17 cellular contexts compared by ENCODE assay signal in genomic region chr20:50543326-50543725, GRCh38. TPM values are rescaled to one million over a fixed set of nuclear protein-coding genes. Genes with fewer than 3 reads are reported as not detected.
A peak's percentile ranks its signal among the peaks of the same experiment; 100 is the strongest.
DNase-seq lines count a peak whose midpoint lies in the region; ATAC-seq and TF ChIP-seq lines count a peak whose summit lies in the region.
"Had no signal": no experiment of that assay in that cellular context is flagged by ENCODE, and none has a peak within 500 bp of the region (broad histone marks: within the 10 kb centered on the region; RNA-seq: fewer than 3 reads in every experiment).

No MANE protein-coding gene starts in this region.

- in situ Hi-C loops in mammary epithelial cell (cut with MboI; ENCODE audit: low sequenced_read_pairs in 2 of 2), result no loop called here

- H3K27me3 Mint-ChIP-seq in MCF 10A (ENCODE audit: insufficient read depth, unreplicated experiment), result no peaks in the 10 kb centered on the region

- WGBS in mammary epithelial cell (ENCODE audit: low coverage, missing lambda C conversion rate), result 97% methylated on average over 5 of the region's 5 CpGs

- H2AFZ ChIP-seq in mammary epithelial cell (ENCODE audit: low read depth, low read length), result no peak overlapping the region
- no peak overlapping the region for H2AFZ ChIP-seq in fibroblast of lung (ENCODE audit: low read length)

- intact Hi-C loops in mammary epithelial cell (cut with micrococcal nuclease), result no loop called here
- intact Hi-C loops in MCF 10A (cut with micrococcal nuclease), result no loop called here
- intact Hi-C loops in upper lobe of right lung (cut with DNase I), result no loop called here
- intact Hi-C loops in sciatic nerve (cut with DNase I), result no loop called here

- H3K27me3 ChIP-seq in mammary epithelial cell (ENCODE audit: insufficient read depth, low read length), result no peaks in the 10 kb centered on the region
- no peaks in the 10 kb centered on the region for H3K27me3 ChIP-seq in SJSA1 (replicated peaks)
- H3K27me3 ChIP-seq in fibroblast of lung (ENCODE audit: control insufficient read depth, insufficient read depth, low read length), result no peaks in the 10 kb centered on the region
- H3K27me3 ChIP-seq in upper lobe of right lung, result no peaks in the 10 kb centered on the region

- H3K79me2 ChIP-seq in mammary epithelial cell (ENCODE audit: insufficient read depth, low read length) (peaks cover 95% of the 10 kb centered on the region), fibroblast of lung (ENCODE audit: control insufficient read depth, insufficient read depth, low read length) (peaks cover 76% of the 10 kb centered on the region)

- no peak for DNase-seq in mammary epithelial cell
- DNase-seq in MCF 10A (ENCODE audit: unreplicated experiment), result no peak
- DNase-seq in SJSA1 (ENCODE audit: low read depth in 1 of 2, low spot score in 2 of 2), result no peak
- DNase-seq in fibroblast of lung (ENCODE audit: low read depth in 2 of 2), result no peak
- DNase-seq in upper lobe of right lung, result no peak
- no peak for DNase-seq in C1 segment of cervical spinal cord (lab: John Stamatoyannopoulos, UW)
- no peak for DNase-seq in GM10266 (ENCODE audit: extremely low spot score)
- DNase-seq in sciatic nerve (ENCODE audit: low spot score), result no peak
- DNase-seq: activated CD4-positive, alpha-beta T cell treated with anti-CD3 and anti-CD28 coated beads for 4 hours; Calu3; NCI-H1694; NCI-H226; SIG-M5; T-helper 9 cell had no signal

- no peak overlapping the region for H3K4me3 ChIP-seq in mammary epithelial cell (replicated peaks in 1 of 3; ENCODE audit: insufficient read depth in 1 of 3, low read depth in 2 of 3, low read length in 3 of 3)
- H3K4me3 ChIP-seq in SJSA1, result no peak overlapping the region
- no peak overlapping the region for H3K4me3 ChIP-seq in fibroblast of lung (replicated peaks in 1 of 4; ENCODE audit: control extremely low read depth in 1 of 4, insufficient read depth in 1 of 4, low read depth in 3 of 4, low read length in 4 of 4)
- H3K4me3 ChIP-seq in upper lobe of right lung, result no peak overlapping the region
- H3K4me3 ChIP-seq: coronary artery, HAP-1 had no signal

- POLR2A ChIA-PET in MCF 10A (lab: Yijun Ruan, JAX), result interaction anchor here (0.6 to 13.2 kb wide), 8 partner anchors 9 to 349 kb away, joined by 3 to 109 read pairs (median 3); partner anchors contain the start of gene PTPN1

- H3K9ac ChIP-seq in mammary epithelial cell (ENCODE audit: insufficient read depth, low read length) (no peak overlapping the region), fibroblast of lung (ENCODE audit: insufficient read depth, low read length) (no peak overlapping the region)

- H3K4me1 ChIP-seq in mammary epithelial cell (ENCODE audit: insufficient read depth, low read length), result peaks cover 20% of the 10 kb centered on the region
- peaks cover 81% of the 10 kb centered on the region for H3K4me1 ChIP-seq in SJSA1 (replicated peaks)
- peaks cover 28% of the 10 kb centered on the region for H3K4me1 ChIP-seq in fibroblast of lung (ENCODE audit: control insufficient read depth, extremely low read depth, insufficient read depth, low read length)
- H3K4me1 ChIP-seq in upper lobe of right lung, result peaks cover 77% of the 10 kb centered on the region
- H3K4me1 ChIP-seq: HAP-1 had no signal

- H3K9me3 ChIP-seq in mammary epithelial cell (replicated peaks; ENCODE audit: insufficient read depth, low read length) (no peaks in the 10 kb centered on the region), SJSA1 (replicated peaks) (no peaks in the 10 kb centered on the region), fibroblast of lung (ENCODE audit: control insufficient read depth, insufficient read depth, low read depth, low read length) (no peaks in the 10 kb centered on the region), upper lobe of right lung (no peaks in the 10 kb centered on the region)
- H3K9me3 ChIP-seq: HAP-1 had no signal

- H4K20me1 ChIP-seq in mammary epithelial cell (ENCODE audit: insufficient read depth, low read length) (no peaks in the 10 kb centered on the region), fibroblast of lung (ENCODE audit: control insufficient read depth, extremely low read depth, insufficient read depth, low read length) (no peaks in the 10 kb centered on the region)

- CTCF ChIA-PET in mammary epithelial cell (lab: Charles Lee; ENCODE audit: low non-redundant PET), result no interaction called here
- CTCF ChIA-PET in MCF 10A (lab: Yijun Ruan, JAX), result interaction anchor here (1.6 kb wide), 1 partner anchor 15 kb away, joined by 4 read pairs; no protein-coding TSS in a partner anchor

- TF ChIP-seq CTCF in mammary epithelial cell (conservative IDR thresholded peaks at IDR 0.05 in 1 of 2, IDR thresholded peaks at IDR 0.05 in 1 of 2; ENCODE audit: extremely low read depth in 1 of 2, insufficient read depth in 1 of 2, low read depth in 1 of 2, low read length in 2 of 2) (no peak), MCF 10A (IDR thresholded peaks at IDR 0.05; ENCODE audit: unreplicated experiment) (no peak), fibroblast of lung (conservative IDR thresholded peaks at IDR 0.05 in 1 of 2, IDR thresholded peaks at IDR 0.05 in 1 of 2; ENCODE audit: low read depth in 1 of 2, low read length in 2 of 2) (no peak), upper lobe of right lung (IDR thresholded peaks at IDR 0.05) (no peak), GM10266 (IDR thresholded peaks at IDR 0.05; ENCODE audit: control insufficient read depth, insufficient read depth, low read depth, missing control alignments) (no peak)

- ATAC-seq in upper lobe of right lung (no peak), sciatic nerve (no peak)

- H3K27ac Mint-ChIP-seq in MCF 10A (ENCODE audit: low read depth, unreplicated experiment), result no peak overlapping the region

- no peaks in the 10 kb centered on the region for H3K9me3 Mint-ChIP-seq in MCF 10A (ENCODE audit: unreplicated experiment)
- H3K9me3 Mint-ChIP-seq: nephron had no signal

- H3K4me2 ChIP-seq in mammary epithelial cell (ENCODE audit: insufficient read depth, low read depth, low read length) (no peak overlapping the region), fibroblast of lung (ENCODE audit: extremely low read depth, insufficient read depth, low read length) (peak overlapping the region; percentile 15)

- BruUV-seq in mammary epithelial cell (replicated peaks; lab: Mats Ljungman, UMichigan) (TSS peak; percentile 6), MCF 10A (replicated peaks; lab: Mats Ljungman, UMichigan) (no TSS peak)

- peaks cover 40% of the 10 kb centered on the region for H3K4me1 Mint-ChIP-seq in MCF 10A (ENCODE audit: insufficient read depth, unreplicated experiment)

- H3K27ac ChIP-seq in mammary epithelial cell (ENCODE audit: insufficient read depth, low read depth, low read length), result no peak overlapping the region
- peak overlapping the region; percentile 94 for H3K27ac ChIP-seq in SJSA1
- peak overlapping the region; percentile 26 for H3K27ac ChIP-seq in fibroblast of lung (ENCODE audit: insufficient read depth, low read length)
- peak overlapping the region; percentile 71 for H3K27ac ChIP-seq in upper lobe of right lung

- dilution Hi-C loops in mammary epithelial cell (cut with HindIII; ENCODE audit: low sequenced_read_pairs), result no loop called here

- H3K36me3 ChIP-seq in mammary epithelial cell (ENCODE audit: insufficient read depth, low read length) (no peaks in the 10 kb centered on the region), SJSA1 (peaks cover 7% of the 10 kb centered on the region), fibroblast of lung (ENCODE audit: control insufficient read depth, insufficient read depth, low read length) (no peaks in the 10 kb centered on the region), upper lobe of right lung (no peaks in the 10 kb centered on the region)
- H3K36me3 ChIP-seq: HAP-1 had no signal

- peaks cover 16% of the 10 kb centered on the region for H3K36me3 Mint-ChIP-seq in MCF 10A (ENCODE audit: insufficient read depth, unreplicated experiment)

- no peak overlapping the region for H3K4me3 Mint-ChIP-seq in MCF 10A (ENCODE audit: unreplicated experiment)
- H3K4me3 Mint-ChIP-seq: nephron had no signal

RNA-seq across cellular contexts. Expression of gene PTPN1, which starts 33.1 kb away (rescaled TPM):
- 10 to 100 TPM; 43.5 to 90.8 TPM for total RNA-seq in mammary epithelial cell
- polyA plus RNA-seq in mammary epithelial cell, result 77.0 TPM
- polyA minus RNA-seq in mammary epithelial cell, result 105 TPM
- total RNA-seq in MCF 10A (2022), result 56.4 and 63.0 TPM in 2 replicates
- total RNA-seq in SJSA1 (2014; rRNA removed; shearing (Covaris generic)), result 61.1 and 71.3 TPM in 2 replicates
- total RNA-seq in fibroblast of lung, result 12.8 and 20.0 TPM in 2 replicates
- 28.5 and 28.7 TPM in 2 replicates for polyA plus RNA-seq in fibroblast of lung
- polyA plus RNA-seq in fibroblast of lung (2012), result 27.4 and 27.5 TPM in 2 replicates
- polyA minus RNA-seq in fibroblast of lung (ENCODE audit: low replicate concordance), result 37.8 and 39.8 TPM in 2 replicates
- 101 TPM for total RNA-seq in upper lobe of right lung
- total RNA-seq in sciatic nerve, result 25.8 TPM
